In genomic region chr17:8190506-8190905, GRCh38 we compare ENCODE assay signal across 2 cellular contexts.
TF ChIP-seq lines count a peak whose summit lies in the region.

No MANE protein-coding gene starts in this region.

TF ChIP-seq in SK-N-SH treated with all-trans-retinoic acid at 6 μM for 48 hours, 23 proteins besides CTCF, POLR2A, EP300 and RAD21 (continued from another document):
- TF ChIP-seq, protein P1, sequence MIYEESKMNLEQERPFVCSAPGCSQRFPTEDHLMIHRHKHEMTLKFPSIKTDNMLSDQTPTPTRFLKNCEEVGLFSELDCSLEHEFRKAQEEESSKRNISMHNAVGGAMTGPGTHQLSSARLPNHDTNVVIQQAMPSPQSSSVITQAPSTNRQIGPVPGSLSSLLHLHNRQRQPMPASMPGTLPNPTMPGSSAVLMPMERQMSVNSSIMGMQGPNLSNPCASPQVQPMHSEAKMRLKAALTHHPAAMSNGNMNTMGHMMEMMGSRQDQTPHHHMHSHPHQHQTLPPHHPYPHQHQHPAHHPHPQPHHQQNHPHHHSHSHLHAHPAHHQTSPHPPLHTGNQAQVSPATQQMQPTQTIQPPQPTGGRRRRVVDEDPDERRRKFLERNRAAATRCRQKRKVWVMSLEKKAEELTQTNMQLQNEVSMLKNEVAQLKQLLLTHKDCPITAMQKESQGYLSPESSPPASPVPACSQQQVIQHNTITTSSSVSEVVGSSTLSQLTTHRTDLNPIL (CRISPR knock-in tag; IDR thresholded peaks at IDR 0.05; ENCODE audit: low read depth) = no peak
- TF ChIP-seq OSR1 (CRISPR knock-in tag; IDR thresholded peaks at IDR 0.05) (no peak), TOX (CRISPR knock-in tag; IDR thresholded peaks at IDR 0.05; ENCODE audit: borderline replicate concordance) (no peak), CSDC2 (CRISPR knock-in tag; IDR thresholded peaks at IDR 0.05) (no peak), ZNF70 (CRISPR knock-in tag; IDR thresholded peaks at IDR 0.05) (no peak), ZNF8 (CRISPR knock-in tag; IDR thresholded peaks at IDR 0.05) (no peak), ESRRG (CRISPR knock-in tag; IDR thresholded peaks at IDR 0.05) (no peak), ZFP30 (CRISPR knock-in tag; IDR thresholded peaks at IDR 0.05) (no peak), BACH2 (CRISPR knock-in tag; IDR thresholded peaks at IDR 0.05; ENCODE audit: borderline replicate concordance) (no peak), ISL1 (CRISPR knock-in tag; IDR thresholded peaks at IDR 0.05) (no peak), SNAI2 (CRISPR knock-in tag; IDR thresholded peaks at IDR 0.05) (no peak), PPARA (CRISPR knock-in tag; IDR thresholded peaks at IDR 0.05; ENCODE audit: borderline replicate concordance) (no peak), RARB (CRISPR knock-in tag; IDR thresholded peaks at IDR 0.05) (no peak), ZC3H10 (CRISPR knock-in tag; IDR thresholded peaks at IDR 0.05) (no peak)
- TF ChIP-seq, protein P2, sequence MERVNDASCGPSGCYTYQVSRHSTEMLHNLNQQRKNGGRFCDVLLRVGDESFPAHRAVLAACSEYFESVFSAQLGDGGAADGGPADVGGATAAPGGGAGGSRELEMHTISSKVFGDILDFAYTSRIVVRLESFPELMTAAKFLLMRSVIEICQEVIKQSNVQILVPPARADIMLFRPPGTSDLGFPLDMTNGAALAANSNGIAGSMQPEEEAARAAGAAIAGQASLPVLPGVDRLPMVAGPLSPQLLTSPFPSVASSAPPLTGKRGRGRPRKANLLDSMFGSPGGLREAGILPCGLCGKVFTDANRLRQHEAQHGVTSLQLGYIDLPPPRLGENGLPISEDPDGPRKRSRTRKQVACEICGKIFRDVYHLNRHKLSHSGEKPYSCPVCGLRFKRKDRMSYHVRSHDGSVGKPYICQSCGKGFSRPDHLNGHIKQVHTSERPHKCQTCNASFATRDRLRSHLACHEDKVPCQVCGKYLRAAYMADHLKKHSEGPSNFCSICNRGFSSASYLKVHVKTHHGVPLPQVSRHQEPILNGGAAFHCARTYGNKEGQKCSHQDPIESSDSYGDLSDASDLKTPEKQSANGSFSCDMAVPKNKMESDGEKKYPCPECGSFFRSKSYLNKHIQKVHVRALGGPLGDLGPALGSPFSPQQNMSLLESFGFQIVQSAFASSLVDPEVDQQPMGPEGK (CRISPR knock-in tag; IDR thresholded peaks at IDR 0.05; ENCODE audit: borderline replicate concordance) = no peak
- TF ChIP-seq, protein P3, sequence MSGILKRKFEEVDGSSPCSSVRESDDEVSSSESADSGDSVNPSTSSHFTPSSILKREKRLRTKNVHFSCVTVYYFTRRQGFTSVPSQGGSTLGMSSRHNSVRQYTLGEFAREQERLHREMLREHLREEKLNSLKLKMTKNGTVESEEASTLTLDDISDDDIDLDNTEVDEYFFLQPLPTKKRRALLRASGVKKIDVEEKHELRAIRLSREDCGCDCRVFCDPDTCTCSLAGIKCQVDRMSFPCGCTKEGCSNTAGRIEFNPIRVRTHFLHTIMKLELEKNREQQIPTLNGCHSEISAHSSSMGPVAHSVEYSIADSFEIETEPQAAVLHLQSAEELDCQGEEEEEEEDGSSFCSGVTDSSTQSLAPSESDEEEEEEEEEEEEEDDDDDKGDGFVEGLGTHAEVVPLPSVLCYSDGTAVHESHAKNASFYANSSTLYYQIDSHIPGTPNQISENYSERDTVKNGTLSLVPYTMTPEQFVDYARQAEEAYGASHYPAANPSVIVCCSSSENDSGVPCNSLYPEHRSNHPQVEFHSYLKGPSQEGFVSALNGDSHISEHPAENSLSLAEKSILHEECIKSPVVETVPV (CRISPR knock-in tag; IDR thresholded peaks at IDR 0.05) = no peak
- TF ChIP-seq, protein P4, sequence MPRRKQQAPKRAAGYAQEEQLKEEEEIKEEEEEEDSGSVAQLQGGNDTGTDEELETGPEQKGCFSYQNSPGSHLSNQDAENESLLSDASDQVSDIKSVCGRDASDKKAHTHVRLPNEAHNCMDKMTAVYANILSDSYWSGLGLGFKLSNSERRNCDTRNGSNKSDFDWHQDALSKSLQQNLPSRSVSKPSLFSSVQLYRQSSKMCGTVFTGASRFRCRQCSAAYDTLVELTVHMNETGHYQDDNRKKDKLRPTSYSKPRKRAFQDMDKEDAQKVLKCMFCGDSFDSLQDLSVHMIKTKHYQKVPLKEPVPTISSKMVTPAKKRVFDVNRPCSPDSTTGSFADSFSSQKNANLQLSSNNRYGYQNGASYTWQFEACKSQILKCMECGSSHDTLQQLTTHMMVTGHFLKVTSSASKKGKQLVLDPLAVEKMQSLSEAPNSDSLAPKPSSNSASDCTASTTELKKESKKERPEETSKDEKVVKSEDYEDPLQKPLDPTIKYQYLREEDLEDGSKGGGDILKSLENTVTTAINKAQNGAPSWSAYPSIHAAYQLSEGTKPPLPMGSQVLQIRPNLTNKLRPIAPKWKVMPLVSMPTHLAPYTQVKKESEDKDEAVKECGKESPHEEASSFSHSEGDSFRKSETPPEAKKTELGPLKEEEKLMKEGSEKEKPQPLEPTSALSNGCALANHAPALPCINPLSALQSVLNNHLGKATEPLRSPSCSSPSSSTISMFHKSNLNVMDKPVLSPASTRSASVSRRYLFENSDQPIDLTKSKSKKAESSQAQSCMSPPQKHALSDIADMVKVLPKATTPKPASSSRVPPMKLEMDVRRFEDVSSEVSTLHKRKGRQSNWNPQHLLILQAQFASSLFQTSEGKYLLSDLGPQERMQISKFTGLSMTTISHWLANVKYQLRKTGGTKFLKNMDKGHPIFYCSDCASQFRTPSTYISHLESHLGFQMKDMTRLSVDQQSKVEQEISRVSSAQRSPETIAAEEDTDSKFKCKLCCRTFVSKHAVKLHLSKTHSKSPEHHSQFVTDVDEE (CRISPR knock-in tag; IDR thresholded peaks at IDR 0.05) = no peak

TF ChIP-seq in WTC11, 78 proteins besides CTCF, POLR2A, EP300 and RAD21 (continued from another document):
- TF ChIP-seq NR3C1 (CRISPR knock-in tag; conservative IDR thresholded peaks at IDR 0.05; ENCODE audit: low read depth) (no peak), SOX15 (CRISPR knock-in tag; IDR thresholded peaks at IDR 0.05) (no peak), NR1H2 (CRISPR knock-in tag; IDR thresholded peaks at IDR 0.05) (no peak)
- TF ChIP-seq, protein P5, sequence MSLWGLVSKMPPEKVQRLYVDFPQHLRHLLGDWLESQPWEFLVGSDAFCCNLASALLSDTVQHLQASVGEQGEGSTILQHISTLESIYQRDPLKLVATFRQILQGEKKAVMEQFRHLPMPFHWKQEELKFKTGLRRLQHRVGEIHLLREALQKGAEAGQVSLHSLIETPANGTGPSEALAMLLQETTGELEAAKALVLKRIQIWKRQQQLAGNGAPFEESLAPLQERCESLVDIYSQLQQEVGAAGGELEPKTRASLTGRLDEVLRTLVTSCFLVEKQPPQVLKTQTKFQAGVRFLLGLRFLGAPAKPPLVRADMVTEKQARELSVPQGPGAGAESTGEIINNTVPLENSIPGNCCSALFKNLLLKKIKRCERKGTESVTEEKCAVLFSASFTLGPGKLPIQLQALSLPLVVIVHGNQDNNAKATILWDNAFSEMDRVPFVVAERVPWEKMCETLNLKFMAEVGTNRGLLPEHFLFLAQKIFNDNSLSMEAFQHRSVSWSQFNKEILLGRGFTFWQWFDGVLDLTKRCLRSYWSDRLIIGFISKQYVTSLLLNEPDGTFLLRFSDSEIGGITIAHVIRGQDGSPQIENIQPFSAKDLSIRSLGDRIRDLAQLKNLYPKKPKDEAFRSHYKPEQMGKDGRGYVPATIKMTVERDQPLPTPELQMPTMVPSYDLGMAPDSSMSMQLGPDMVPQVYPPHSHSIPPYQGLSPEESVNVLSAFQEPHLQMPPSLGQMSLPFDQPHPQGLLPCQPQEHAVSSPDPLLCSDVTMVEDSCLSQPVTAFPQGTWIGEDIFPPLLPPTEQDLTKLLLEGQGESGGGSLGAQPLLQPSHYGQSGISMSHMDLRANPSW (CRISPR knock-in tag; conservative IDR thresholded peaks at IDR 0.05; ENCODE audit: low read depth) = no peak
